Comparison of ENCODE assay signal across 13 cellular contexts in the genomic region with DNA sequence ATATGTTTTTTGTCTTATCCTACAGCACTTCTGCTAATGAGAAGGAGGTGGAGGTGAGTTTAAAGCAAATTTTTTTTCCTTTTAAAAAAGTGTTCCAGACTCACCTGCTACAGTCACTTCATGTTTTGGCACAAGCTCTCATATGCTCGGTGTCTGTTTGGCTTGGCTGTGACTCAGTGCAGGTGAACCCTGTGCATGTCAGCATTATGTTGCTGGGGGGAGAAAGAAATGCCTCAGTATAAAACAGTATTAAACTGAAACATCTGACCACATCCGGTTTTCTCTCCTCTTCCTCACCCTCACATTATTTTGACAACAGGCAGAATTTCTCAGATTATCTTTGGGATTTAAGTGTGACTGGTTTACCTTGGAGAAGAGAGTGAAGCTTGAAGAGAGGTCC.
A peak's percentile ranks its signal among the peaks of the same experiment; 100 is the strongest.
DNase-seq lines count a peak whose midpoint lies in the region; ATAC-seq and TF ChIP-seq lines count a peak whose summit lies in the region.
"Had no signal": no experiment of that assay in that cellular context is flagged by ENCODE, and none has a peak within 500 bp of the region (broad histone marks: within the 10 kb centered on the region; RNA-seq: fewer than 3 reads in every experiment).

No MANE protein-coding gene starts in this region.

- in situ Hi-C loops in mammary epithelial cell (cut with MboI; ENCODE audit: low sequenced_read_pairs in 2 of 2): no loop called here

- DNase-seq in activated CD4-positive, alpha-beta T cell treated with anti-CD3 and anti-CD28 coated beads, Interleukin-2, amount 10 ng/mL, durations not matched to agents 24 days and 14 days: no peak
- no peak for DNase-seq in activated CD4-positive, alpha-beta T cell treated with anti-CD3 and anti-CD28 coated beads, Interleukin-2, amount 10 ng/mL, durations not matched to agents 7 days and 5 days
- peak; percentile 25 for DNase-seq in NCI-H2029 (lab: John Stamatoyannopoulos, UW)
- peak; percentile 73 for DNase-seq in mammary epithelial cell
- peak; percentile 51 for DNase-seq in renal cortical epithelial cell (ENCODE audit: low read depth)
- DNase-seq: activated effector memory CD4-positive, alpha-beta T cell treated with anti-CD3 and anti-CD28 coated beads, Interleukin-2, amount 50 U/mL, for 16 hours; left colon; stimulated activated CD4-positive, alpha-beta T cell treated with anti-CD3 and anti-CD28 coated beads, Interleukin-4, amount 100 ng/mL, for 1 hour had no signal

- H4K20me1 ChIP-seq in mammary epithelial cell (ENCODE audit: insufficient read depth, low read length): no peaks in the 10 kb centered on the region

- no peaks in the 10 kb centered on the region for H3K36me3 ChIP-seq in mammary epithelial cell (ENCODE audit: insufficient read depth, low read length)

- no peak overlapping the region for H3K9ac ChIP-seq in mammary epithelial cell (ENCODE audit: insufficient read depth, low read length)

- peaks cover 68% of the 10 kb centered on the region for H3K36me3 Mint-ChIP-seq in activated CD4-positive, alpha-beta T cell treated with anti-CD3 and anti-CD28 coated beads, Interleukin-2, amount 10 ng/mL, durations not matched to agents 24 days and 14 days (ENCODE audit: low read depth)
- peaks cover 79% of the 10 kb centered on the region for H3K36me3 Mint-ChIP-seq in activated CD4-positive, alpha-beta T cell treated with anti-CD3 and anti-CD28 coated beads, Interleukin-2, amount 10 ng/mL, durations not matched to agents 7 days and 5 days (ENCODE audit: low read depth)

- peaks cover 9% of the 10 kb centered on the region for H3K4me1 ChIP-seq in mammary epithelial cell (ENCODE audit: insufficient read depth, low read length)

- H3K27ac Mint-ChIP-seq in activated CD4-positive, alpha-beta T cell treated with anti-CD3 and anti-CD28 coated beads, Interleukin-2, amount 10 ng/mL, durations not matched to agents 24 days and 14 days: peak overlapping the region; percentile 0
- no peak overlapping the region for H3K27ac Mint-ChIP-seq in activated CD4-positive, alpha-beta T cell treated with anti-CD3 and anti-CD28 coated beads, Interleukin-2, amount 10 ng/mL, durations not matched to agents 7 days and 5 days

- no peak overlapping the region for H3K27ac ChIP-seq in mammary epithelial cell (ENCODE audit: insufficient read depth, low read depth, low read length)
- H3K27ac ChIP-seq: coronary artery had no signal

- no peak overlapping the region for H2AFZ ChIP-seq in mammary epithelial cell (ENCODE audit: low read depth, low read length)

- WGBS in mammary epithelial cell (ENCODE audit: low coverage, missing lambda C conversion rate): 0% methylated on average over 2 of the region's 2 CpGs

- H3K4me2 ChIP-seq in mammary epithelial cell (ENCODE audit: insufficient read depth, low read depth, low read length): peak overlapping the region; percentile 55

- intact Hi-C loops in activated CD4-positive, alpha-beta T cell treated with anti-CD3 and anti-CD28 coated beads, Interleukin-2, amount 10 ng/mL, durations not matched to agents 24 days and 14 days (cut with micrococcal nuclease): loop anchor here (2.0 kb wide), 1 partner anchor 35 kb away; no protein-coding TSS in a partner anchor
- intact Hi-C loops in mammary epithelial cell (cut with micrococcal nuclease): no loop called here

- TF ChIP-seq CTCF in mammary epithelial cell (conservative IDR thresholded peaks at IDR 0.05 in 1 of 2, IDR thresholded peaks at IDR 0.05 in 1 of 2; ENCODE audit: extremely low read depth in 1 of 2, insufficient read depth in 1 of 2, low read depth in 1 of 2, low read length in 2 of 2): no peak

- ATAC-seq in GM19328 (IDR thresholded peaks at IDR 0.05; ENCODE audit: unreplicated experiment) (no peak), GM19395 (IDR thresholded peaks at IDR 0.05; ENCODE audit: unreplicated experiment) (no peak), HG02870 (IDR thresholded peaks at IDR 0.05; ENCODE audit: unreplicated experiment) (no peak)
- ATAC-seq: left colon, Panc1 had no signal

- peaks cover 5% of the 10 kb centered on the region for H3K4me1 Mint-ChIP-seq in activated CD4-positive, alpha-beta T cell treated with anti-CD3 and anti-CD28 coated beads, Interleukin-2, amount 10 ng/mL, durations not matched to agents 24 days and 14 days
- H3K4me1 Mint-ChIP-seq in activated CD4-positive, alpha-beta T cell treated with anti-CD3 and anti-CD28 coated beads, Interleukin-2, amount 10 ng/mL, durations not matched to agents 7 days and 5 days: peaks cover 13% of the 10 kb centered on the region

- H3K9me3 Mint-ChIP-seq in activated CD4-positive, alpha-beta T cell treated with anti-CD3 and anti-CD28 coated beads, Interleukin-2, amount 10 ng/mL, durations not matched to agents 24 days and 14 days: peaks cover 11% of the 10 kb centered on the region
- peaks cover 12% of the 10 kb centered on the region for H3K9me3 Mint-ChIP-seq in activated CD4-positive, alpha-beta T cell treated with anti-CD3 and anti-CD28 coated beads, Interleukin-2, amount 10 ng/mL, durations not matched to agents 7 days and 5 days

- H3K27me3 Mint-ChIP-seq in activated CD4-positive, alpha-beta T cell treated with anti-CD3 and anti-CD28 coated beads, Interleukin-2, amount 10 ng/mL, durations not matched to agents 24 days and 14 days: no peaks in the 10 kb centered on the region
- no peaks in the 10 kb centered on the region for H3K27me3 Mint-ChIP-seq in activated CD4-positive, alpha-beta T cell treated with anti-CD3 and anti-CD28 coated beads, Interleukin-2, amount 10 ng/mL, durations not matched to agents 7 days and 5 days

- POLR2A ChIA-PET in activated CD4-positive, alpha-beta T cell treated with anti-CD3 and anti-CD28 coated beads, Interleukin-2, amount 10 ng/mL, durations not matched to agents 7 days and 5 days (lab: Charles Lee): no interaction called here

- dilution Hi-C loops in mammary epithelial cell (cut with HindIII; ENCODE audit: low sequenced_read_pairs): loop anchor here (10.0 kb wide), 2 partner anchors 65 to 95 kb away; no protein-coding TSS in a partner anchor

- H3K4me3 Mint-ChIP-seq in activated CD4-positive, alpha-beta T cell treated with anti-CD3 and anti-CD28 coated beads, Interleukin-2, amount 10 ng/mL, durations not matched to agents 24 days and 14 days: no peak overlapping the region
- no peak overlapping the region for H3K4me3 Mint-ChIP-seq in activated CD4-positive, alpha-beta T cell treated with anti-CD3 and anti-CD28 coated beads, Interleukin-2, amount 10 ng/mL, durations not matched to agents 7 days and 5 days

- no peaks in the 10 kb centered on the region for H3K27me3 ChIP-seq in mammary epithelial cell (ENCODE audit: insufficient read depth, low read length)

- H3K9me3 ChIP-seq in mammary epithelial cell (replicated peaks; ENCODE audit: insufficient read depth, low read length): no peaks in the 10 kb centered on the region

- BruUV-seq in mammary epithelial cell (replicated peaks; lab: Mats Ljungman, UMichigan): no TSS peak

- H3K4me3 ChIP-seq in mammary epithelial cell (replicated peaks in 1 of 3; ENCODE audit: insufficient read depth in 1 of 3, low read depth in 2 of 3, low read length in 3 of 3): no peak overlapping the region
- H3K4me3 ChIP-seq: coronary artery had no signal

- CTCF ChIA-PET in activated CD4-positive, alpha-beta T cell treated with anti-CD3 and anti-CD28 coated beads, Interleukin-2, amount 10 ng/mL, durations not matched to agents 7 days and 5 days (lab: Charles Lee): no interaction called here
- CTCF ChIA-PET in mammary epithelial cell (lab: Charles Lee; ENCODE audit: low non-redundant PET): interaction anchor here (0.6 kb wide), 1 partner anchor 22 kb away, joined by 3 read pairs; no protein-coding TSS in a partner anchor

- H3K79me2 ChIP-seq in mammary epithelial cell (ENCODE audit: insufficient read depth, low read length): no peaks in the 10 kb centered on the region

Comparison
In these comparisons a context has a peak if more than half of its experiments do, and no peak if none do; other contexts are left out.
1. DNase-seq: peak in NCI-H2029 (single experiment), mammary epithelial cell (single experiment) and renal cortical epithelial cell (single experiment); none in activated CD4-positive, alpha-beta T cell treated with anti-CD3 and anti-CD28 coated beads, Interleukin-2, amount 10 ng/mL, durations not matched to agents 24 days and 14 days (single experiment) and activated CD4-positive, alpha-beta T cell treated with anti-CD3 and anti-CD28 coated beads, Interleukin-2, amount 10 ng/mL, durations not matched to agents 7 days and 5 days (single experiment).